9 cellular contexts compared by ENCODE assay signal in the genomic region with DNA sequence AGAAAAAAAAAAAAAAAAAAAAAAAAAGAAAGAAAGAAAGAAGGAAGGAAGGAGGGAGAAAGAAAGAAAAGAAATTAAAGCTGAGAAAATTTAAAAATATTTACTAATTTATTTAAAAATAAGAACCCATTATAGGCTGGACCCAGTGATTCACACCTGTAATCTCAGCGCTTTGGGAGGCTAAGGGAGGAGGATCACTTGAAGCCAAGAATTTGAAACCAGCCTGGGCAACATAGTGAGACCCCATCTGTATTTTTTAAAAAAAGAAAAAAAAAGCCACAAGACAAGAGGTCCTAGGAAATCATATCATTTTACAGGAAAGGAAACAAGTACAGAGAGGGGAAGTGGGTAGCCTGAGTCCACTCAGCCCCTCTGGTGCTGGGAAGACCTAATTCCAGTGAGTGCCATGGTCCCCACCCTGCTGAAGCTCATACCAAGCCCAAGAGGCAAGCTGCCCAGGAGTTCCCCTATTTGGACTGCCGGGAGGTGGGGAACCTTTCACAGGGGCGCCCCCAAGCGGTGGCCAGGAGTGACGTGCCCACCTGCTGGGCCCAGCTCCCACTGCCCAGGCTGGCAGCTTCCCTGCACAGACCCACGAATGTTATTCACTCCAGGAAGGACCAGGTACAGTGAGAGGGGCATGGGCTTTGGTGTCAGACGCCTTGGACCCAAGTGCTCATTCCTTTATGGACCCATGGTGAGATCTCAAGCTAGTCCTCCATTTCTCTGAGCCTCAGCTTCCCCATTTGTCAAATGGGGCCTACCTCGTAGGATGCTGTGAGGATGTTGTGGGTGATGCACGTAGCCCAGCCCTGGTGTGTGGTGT.
DNase-seq lines count a peak whose midpoint lies in the region; ATAC-seq lines count a peak whose summit lies in the region.
"Had no signal": no experiment of that assay in that cellular context is flagged by ENCODE, and none has a peak within 500 bp of the region (broad histone marks: within the 10 kb centered on the region; RNA-seq: fewer than 3 reads in every experiment).

No MANE protein-coding gene starts in this region.

- H3K9me3 ChIP-seq in right cardiac atrium (ENCODE audit: control insufficient read depth, low read length) = no peaks in the 10 kb centered on the region

- no peak overlapping the region for H3K27ac ChIP-seq in right cardiac atrium (ENCODE audit: low read length)

- no peaks in the 10 kb centered on the region for H3K4me1 ChIP-seq in right cardiac atrium (ENCODE audit: control insufficient read depth, insufficient read depth, low read length)

- peak; percentile 27 to 38 for ATAC-seq in right cardiac atrium

- DNase-seq in NCI-H2227 (lab: John Stamatoyannopoulos, UW; ENCODE audit: unreplicated experiment) = peak; percentile 17
- no peak for DNase-seq in NCI-H2227 treated with DMSO at 0.1 percent for 48 hours (lab: John Stamatoyannopoulos, UW)
- peak; percentile 58 for DNase-seq in NAMALWA (ENCODE audit: low spot score)
- peak; percentile 12 for DNase-seq in activated T-cell treated with anti-CD3 and anti-CD28 coated beads for 24 hours (ENCODE audit: low read depth)
- DNase-seq in right cardiac atrium = peak; percentile 53 to 81 (median 72)
- DNase-seq in stimulated activated CD4-positive, alpha-beta T cell treated with anti-CD3 and anti-CD28 coated beads, Interleukin-4, amount 100 ng/mL, for 48 hours (ENCODE audit: low read depth in 2 of 2) = peak; percentile 22 to 45
- no peak for DNase-seq in cortex of kidney (lab: John Stamatoyannopoulos, UW)
- no peak for DNase-seq in COR-L47 (lab: John Stamatoyannopoulos, UW)

- H3K27me3 ChIP-seq in right cardiac atrium (ENCODE audit: control insufficient read depth, insufficient read depth) = no peaks in the 10 kb centered on the region

- intact Hi-C loops in right cardiac atrium (cut with DNase I) = no loop called here

- 55% methylated on average over 9 of the region's 9 CpGs for WGBS in right cardiac atrium

- H3K4me3 ChIP-seq in right cardiac atrium (ENCODE audit: low read length) = no peak overlapping the region
- H3K4me3 ChIP-seq: skin epidermis had no signal

Comparison
In these comparisons a context has a peak if more than half of its experiments do, and no peak if none do; other contexts are left out.
1. DNase-seq: peak in NCI-H2227 (single experiment), NAMALWA (single experiment), activated T-cell treated with anti-CD3 and anti-CD28 coated beads for 24 hours (single experiment), right cardiac atrium (3 of 3) and stimulated activated CD4-positive, alpha-beta T cell treated with anti-CD3 and anti-CD28 coated beads, Interleukin-4, amount 100 ng/mL, for 48 hours (2 of 2); none in NCI-H2227 treated with DMSO at 0.1 percent for 48 hours (single experiment), cortex of kidney (single experiment) and COR-L47 (single experiment).